ENCODE assay signal across 1 cellular context in the genomic region with DNA sequence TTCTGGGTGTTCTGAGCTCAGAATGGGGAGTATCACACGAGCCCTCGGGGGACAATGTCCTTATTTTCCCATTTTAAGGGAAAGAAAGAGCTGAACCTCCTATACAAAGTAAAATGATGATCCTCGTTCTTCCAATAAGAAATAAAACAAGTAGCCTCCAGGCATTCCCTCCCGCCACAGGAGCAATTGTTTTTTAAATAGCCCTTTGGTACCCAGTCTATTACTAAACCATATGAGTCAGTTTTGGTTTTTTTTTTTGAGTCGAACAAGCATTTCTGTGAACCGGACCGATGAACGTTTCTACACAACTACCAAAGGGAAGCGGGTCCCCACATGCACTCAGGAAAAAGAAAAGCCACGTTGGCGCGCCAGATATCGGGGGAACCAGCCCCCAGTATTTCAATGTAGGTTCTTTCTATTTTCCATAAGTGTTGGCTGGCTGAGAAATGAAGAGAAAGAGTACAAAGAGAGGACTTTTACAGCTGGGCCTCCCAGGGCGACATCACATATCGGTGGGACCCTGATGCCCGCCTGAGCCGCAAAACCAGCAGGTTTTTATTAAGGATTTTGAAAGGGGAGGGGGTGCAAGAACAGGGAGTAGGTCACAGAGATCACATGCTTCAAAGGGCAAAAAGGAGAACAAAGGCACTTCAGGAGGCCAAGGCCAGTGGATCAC.
TF ChIP-seq lines count a peak whose summit lies in the region.

No MANE protein-coding gene starts in this region.

TF ChIP-seq in WTC11, 78 proteins besides CTCF, POLR2A, EP300 and RAD21 (continued from another document):
- TF ChIP-seq, protein P1, sequence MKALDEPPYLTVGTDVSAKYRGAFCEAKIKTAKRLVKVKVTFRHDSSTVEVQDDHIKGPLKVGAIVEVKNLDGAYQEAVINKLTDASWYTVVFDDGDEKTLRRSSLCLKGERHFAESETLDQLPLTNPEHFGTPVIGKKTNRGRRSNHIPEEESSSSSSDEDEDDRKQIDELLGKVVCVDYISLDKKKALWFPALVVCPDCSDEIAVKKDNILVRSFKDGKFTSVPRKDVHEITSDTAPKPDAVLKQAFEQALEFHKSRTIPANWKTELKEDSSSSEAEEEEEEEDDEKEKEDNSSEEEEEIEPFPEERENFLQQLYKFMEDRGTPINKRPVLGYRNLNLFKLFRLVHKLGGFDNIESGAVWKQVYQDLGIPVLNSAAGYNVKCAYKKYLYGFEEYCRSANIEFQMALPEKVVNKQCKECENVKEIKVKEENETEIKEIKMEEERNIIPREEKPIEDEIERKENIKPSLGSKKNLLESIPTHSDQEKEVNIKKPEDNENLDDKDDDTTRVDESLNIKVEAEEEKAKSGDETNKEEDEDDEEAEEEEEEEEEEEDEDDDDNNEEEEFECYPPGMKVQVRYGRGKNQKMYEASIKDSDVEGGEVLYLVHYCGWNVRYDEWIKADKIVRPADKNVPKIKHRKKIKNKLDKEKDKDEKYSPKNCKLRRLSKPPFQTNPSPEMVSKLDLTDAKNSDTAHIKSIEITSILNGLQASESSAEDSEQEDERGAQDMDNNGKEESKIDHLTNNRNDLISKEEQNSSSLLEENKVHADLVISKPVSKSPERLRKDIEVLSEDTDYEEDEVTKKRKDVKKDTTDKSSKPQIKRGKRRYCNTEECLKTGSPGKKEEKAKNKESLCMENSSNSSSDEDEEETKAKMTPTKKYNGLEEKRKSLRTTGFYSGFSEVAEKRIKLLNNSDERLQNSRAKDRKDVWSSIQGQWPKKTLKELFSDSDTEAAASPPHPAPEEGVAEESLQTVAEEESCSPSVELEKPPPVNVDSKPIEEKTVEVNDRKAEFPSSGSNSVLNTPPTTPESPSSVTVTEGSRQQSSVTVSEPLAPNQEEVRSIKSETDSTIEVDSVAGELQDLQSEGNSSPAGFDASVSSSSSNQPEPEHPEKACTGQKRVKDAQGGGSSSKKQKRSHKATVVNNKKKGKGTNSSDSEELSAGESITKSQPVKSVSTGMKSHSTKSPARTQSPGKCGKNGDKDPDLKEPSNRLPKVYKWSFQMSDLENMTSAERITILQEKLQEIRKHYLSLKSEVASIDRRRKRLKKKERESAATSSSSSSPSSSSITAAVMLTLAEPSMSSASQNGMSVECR (CRISPR knock-in tag; IDR thresholded peaks at IDR 0.05; ENCODE audit: borderline replicate concordance) = no peak
- no peak for TF ChIP-seq GABPB1 (CRISPR knock-in tag; IDR thresholded peaks at IDR 0.05)
- TF ChIP-seq, protein P2, sequence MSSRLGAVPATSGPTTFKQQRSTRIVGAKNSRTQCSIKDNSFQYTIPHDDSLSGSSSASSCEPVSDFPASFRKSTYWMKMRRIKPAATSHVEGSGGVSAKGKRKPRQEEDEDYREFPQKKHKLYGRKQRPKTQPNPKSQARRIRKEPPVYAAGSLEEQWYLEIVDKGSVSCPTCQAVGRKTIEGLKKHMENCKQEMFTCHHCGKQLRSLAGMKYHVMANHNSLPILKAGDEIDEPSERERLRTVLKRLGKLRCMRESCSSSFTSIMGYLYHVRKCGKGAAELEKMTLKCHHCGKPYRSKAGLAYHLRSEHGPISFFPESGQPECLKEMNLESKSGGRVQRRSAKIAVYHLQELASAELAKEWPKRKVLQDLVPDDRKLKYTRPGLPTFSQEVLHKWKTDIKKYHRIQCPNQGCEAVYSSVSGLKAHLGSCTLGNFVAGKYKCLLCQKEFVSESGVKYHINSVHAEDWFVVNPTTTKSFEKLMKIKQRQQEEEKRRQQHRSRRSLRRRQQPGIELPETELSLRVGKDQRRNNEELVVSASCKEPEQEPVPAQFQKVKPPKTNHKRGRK (CRISPR knock-in tag; IDR thresholded peaks at IDR 0.05; ENCODE audit: borderline replicate concordance) = no peak
- TF ChIP-seq NFYB (CRISPR knock-in tag; conservative IDR thresholded peaks at IDR 0.05; ENCODE audit: low read depth) = no peak
- TF ChIP-seq, protein P3, sequence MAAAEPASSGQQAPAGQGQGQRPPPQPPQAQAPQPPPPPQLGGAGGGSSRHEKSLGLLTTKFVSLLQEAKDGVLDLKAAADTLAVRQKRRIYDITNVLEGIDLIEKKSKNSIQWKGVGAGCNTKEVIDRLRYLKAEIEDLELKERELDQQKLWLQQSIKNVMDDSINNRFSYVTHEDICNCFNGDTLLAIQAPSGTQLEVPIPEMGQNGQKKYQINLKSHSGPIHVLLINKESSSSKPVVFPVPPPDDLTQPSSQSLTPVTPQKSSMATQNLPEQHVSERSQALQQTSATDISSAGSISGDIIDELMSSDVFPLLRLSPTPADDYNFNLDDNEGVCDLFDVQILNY (CRISPR knock-in tag; IDR thresholded peaks at IDR 0.05) = no peak
- no peak for TF ChIP-seq ZNF416 (CRISPR knock-in tag; IDR thresholded peaks at IDR 0.05)
- TF ChIP-seq MYBL2 (CRISPR knock-in tag; IDR thresholded peaks at IDR 0.05) = no peak
- TF ChIP-seq MXD4 (CRISPR knock-in tag; IDR thresholded peaks at IDR 0.05; ENCODE audit: borderline replicate concordance) = no peak
- no peak for TF ChIP-seq ZNF232 (CRISPR knock-in tag; IDR thresholded peaks at IDR 0.05)
- TF ChIP-seq, protein P4, sequence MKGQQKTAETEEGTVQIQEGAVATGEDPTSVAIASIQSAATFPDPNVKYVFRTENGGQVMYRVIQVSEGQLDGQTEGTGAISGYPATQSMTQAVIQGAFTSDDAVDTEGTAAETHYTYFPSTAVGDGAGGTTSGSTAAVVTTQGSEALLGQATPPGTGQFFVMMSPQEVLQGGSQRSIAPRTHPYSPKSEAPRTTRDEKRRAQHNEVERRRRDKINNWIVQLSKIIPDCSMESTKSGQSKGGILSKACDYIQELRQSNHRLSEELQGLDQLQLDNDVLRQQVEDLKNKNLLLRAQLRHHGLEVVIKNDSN (CRISPR knock-in tag; IDR thresholded peaks at IDR 0.05) = no peak
- TF ChIP-seq, protein P5, sequence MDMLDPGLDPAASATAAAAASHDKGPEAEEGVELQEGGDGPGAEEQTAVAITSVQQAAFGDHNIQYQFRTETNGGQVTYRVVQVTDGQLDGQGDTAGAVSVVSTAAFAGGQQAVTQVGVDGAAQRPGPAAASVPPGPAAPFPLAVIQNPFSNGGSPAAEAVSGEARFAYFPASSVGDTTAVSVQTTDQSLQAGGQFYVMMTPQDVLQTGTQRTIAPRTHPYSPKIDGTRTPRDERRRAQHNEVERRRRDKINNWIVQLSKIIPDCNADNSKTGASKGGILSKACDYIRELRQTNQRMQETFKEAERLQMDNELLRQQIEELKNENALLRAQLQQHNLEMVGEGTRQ (CRISPR knock-in tag; IDR thresholded peaks at IDR 0.05) = no peak
- TF ChIP-seq ESRRA (CRISPR knock-in tag; IDR thresholded peaks at IDR 0.05; ENCODE audit: borderline replicate concordance) = no peak
- TF ChIP-seq, protein P6, sequence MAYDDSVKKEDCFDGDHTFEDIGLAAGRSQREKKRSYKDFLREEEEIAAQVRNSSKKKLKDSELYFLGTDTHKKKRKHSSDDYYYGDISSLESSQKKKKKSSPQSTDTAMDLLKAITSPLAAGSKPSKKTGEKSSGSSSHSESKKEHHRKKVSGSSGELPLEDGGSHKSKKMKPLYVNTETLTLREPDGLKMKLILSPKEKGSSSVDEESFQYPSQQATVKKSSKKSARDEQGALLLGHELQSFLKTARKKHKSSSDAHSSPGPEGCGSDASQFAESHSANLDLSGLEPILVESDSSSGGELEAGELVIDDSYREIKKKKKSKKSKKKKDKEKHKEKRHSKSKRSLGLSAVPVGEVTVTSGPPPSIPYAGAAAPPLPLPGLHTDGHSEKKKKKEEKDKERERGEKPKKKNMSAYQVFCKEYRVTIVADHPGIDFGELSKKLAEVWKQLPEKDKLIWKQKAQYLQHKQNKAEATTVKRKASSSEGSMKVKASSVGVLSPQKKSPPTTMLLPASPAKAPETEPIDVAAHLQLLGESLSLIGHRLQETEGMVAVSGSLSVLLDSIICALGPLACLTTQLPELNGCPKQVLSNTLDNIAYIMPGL (CRISPR knock-in tag; IDR thresholded peaks at IDR 0.05) = no peak
